ENCODE assay signal across 24 cellular contexts in the genomic region with DNA sequence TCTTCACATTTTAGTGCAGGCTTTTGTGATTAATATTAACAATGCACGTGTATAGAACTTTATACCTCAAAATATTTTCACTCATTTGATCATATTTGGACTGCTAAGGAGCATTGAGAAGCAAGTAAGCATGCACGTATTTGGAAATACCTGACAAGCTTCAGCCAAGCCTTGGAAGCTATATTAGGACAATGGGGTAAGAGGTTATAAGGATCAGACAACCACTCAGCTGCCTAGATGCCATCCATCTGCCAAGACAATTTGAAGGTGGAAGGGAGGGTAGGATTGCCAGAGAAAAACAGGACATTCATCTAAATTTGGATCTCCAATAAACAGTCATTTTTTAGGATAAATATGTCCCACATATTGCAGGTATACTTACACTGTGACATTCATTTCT.
DNase-seq lines count a peak whose midpoint lies in the region; ATAC-seq, FAIRE-seq and TF ChIP-seq lines count a peak whose summit lies in the region.
"Had no signal": no experiment of that assay in that cellular context is flagged by ENCODE, and none has a peak within 500 bp of the region (broad histone marks: within the 10 kb centered on the region; RNA-seq: fewer than 3 reads in every experiment).

No MANE protein-coding gene starts in this region.

- no peak for TF ChIP-seq POLR2A in H54 (IDR thresholded peaks at IDR 0.05; ENCODE audit: low read depth, low read length)

- H3K27ac Mint-ChIP-seq in activated naive CD4-positive, alpha-beta T cell treated with anti-CD3 and anti-CD28 coated beads for 36 hours: peak overlapping the region; percentile 94
- peak overlapping the region; percentile 99 for H3K27ac Mint-ChIP-seq in activated naive CD8-positive, alpha-beta T cell treated with anti-CD3 and anti-CD28 coated beads for 36 hours
- H3K27ac Mint-ChIP-seq in natural killer cell treated with Interleukin-12 subunit alpha and Interleukin-12 subunit beta and Interleukin-15 and Interleukin-18, amount 100 ng/mL, for 72 hours: peak overlapping the region; percentile 64 to 78
- H3K27ac Mint-ChIP-seq: memory B cell had no signal

- H3K79me2 ChIP-seq in MM.1S (ENCODE audit: low read length): no peaks in the 10 kb centered on the region

- no peak for FAIRE-seq in H54 (lab: Jason Lieb, UNC)
- FAIRE-seq: astrocyte, frontal cortex had no signal

- H3K9me2 ChIP-seq in MM.1S (replicated peaks; ENCODE audit: insufficient read depth, low read length): no peaks in the 10 kb centered on the region

- no peak overlapping the region for H2AFZ ChIP-seq in MM.1S (ENCODE audit: low read length)

- H3K4me1 ChIP-seq in MM.1S (ENCODE audit: low read length): peaks cover 12% of the 10 kb centered on the region
- H3K4me1 ChIP-seq: prostate gland, upper lobe of left lung had no signal

- H3K4me3 ChIP-seq in MM.1S (ENCODE audit: low read length): no peak overlapping the region
- H3K4me3 ChIP-seq: prostate gland, upper lobe of left lung had no signal

- ATAC-seq in GM18868 (IDR thresholded peaks at IDR 0.05; ENCODE audit: unreplicated experiment): peak; percentile 2
- no peak for ATAC-seq in natural killer cell treated with Interleukin-12 subunit alpha and Interleukin-12 subunit beta and Interleukin-15 and Interleukin-18, amount 100 ng/mL, for 72 hours
- ATAC-seq: left cardiac atrium; sciatic nerve; stimulated activated memory B cell treated with anti-CD40 and anti-IgM and Interleukin-4, amounts not matched to agents 10 μg/mL and 1 μg/mL and 100 μg/mL, for 72 hours had no signal

- no peak overlapping the region for H3K9ac ChIP-seq in MM.1S (ENCODE audit: low read length)

- no peak overlapping the region for H3K4me3 Mint-ChIP-seq in activated naive CD4-positive, alpha-beta T cell treated with anti-CD3 and anti-CD28 coated beads for 36 hours
- H3K4me3 Mint-ChIP-seq in activated naive CD8-positive, alpha-beta T cell treated with anti-CD3 and anti-CD28 coated beads for 36 hours: no peak overlapping the region
- peak overlapping the region; percentile 65 for H3K4me3 Mint-ChIP-seq in natural killer cell treated with Interleukin-12 subunit alpha and Interleukin-12 subunit beta and Interleukin-15 and Interleukin-18, amount 100 ng/mL, for 72 hours
- H3K4me3 Mint-ChIP-seq: CD14-positive monocyte; memory B cell; stimulated activated memory B cell treated with anti-CD40 and anti-IgM and Interleukin-4, amounts not matched to agents 10 μg/mL and 1 μg/mL and 100 μg/mL, for 72 hours had no signal

- CTCF ChIA-PET in activated naive CD4-positive, alpha-beta T cell treated with anti-CD3 and anti-CD28 coated beads for 36 hours (lab: Charles Lee): interaction anchor here (0.8 to 1.3 kb wide), 3 partner anchors 20 to 134 kb away, joined by 3 to 4 read pairs (median 3); no protein-coding TSS in a partner anchor

- H3K4me1 Mint-ChIP-seq in activated naive CD4-positive, alpha-beta T cell treated with anti-CD3 and anti-CD28 coated beads for 36 hours (ENCODE audit: low read depth): peaks cover 57% of the 10 kb centered on the region
- H3K4me1 Mint-ChIP-seq in activated naive CD8-positive, alpha-beta T cell treated with anti-CD3 and anti-CD28 coated beads for 36 hours: peaks cover 59% of the 10 kb centered on the region
- H3K4me1 Mint-ChIP-seq in natural killer cell treated with Interleukin-12 subunit alpha and Interleukin-12 subunit beta and Interleukin-15 and Interleukin-18, amount 100 ng/mL, for 72 hours (ENCODE audit: low read depth in 2 of 2): peaks cover 37 to 46% of the 10 kb centered on the region in 2 donors
- H3K4me1 Mint-ChIP-seq: memory B cell; stimulated activated memory B cell treated with anti-CD40 and anti-IgM and Interleukin-4, amounts not matched to agents 10 μg/mL and 1 μg/mL and 100 μg/mL, for 72 hours had no signal

- DNase-seq in activated naive CD4-positive, alpha-beta T cell treated with anti-CD3 and anti-CD28 coated beads for 36 hours: no peak
- DNase-seq in activated naive CD4-positive, alpha-beta T cell treated with anti-CD3 and anti-CD28 coated beads, Interleukin-2, amount 50 U/mL, for 16 hours: no peak
- no peak for DNase-seq in activated naive CD8-positive, alpha-beta T cell treated with anti-CD3 and anti-CD28 coated beads for 36 hours
- DNase-seq in natural killer cell treated with Interleukin-12 subunit alpha and Interleukin-12 subunit beta and Interleukin-15 and Interleukin-18, amount 100 ng/mL, for 72 hours (ENCODE audit: low spot score): no peak
- no peak for DNase-seq in MM.1S
- DNase-seq in H54 (ENCODE audit: insufficient read length, low spot score): no peak
- DNase-seq: caudate nucleus; left cardiac atrium; NCI-H1048; NCI-H1694; stimulated activated CD4-positive, alpha-beta T cell treated with anti-CD3 and anti-CD28 coated beads, Interleukin-12 subunit alpha, Interleukin-12 subunit beta, amount 100 ng/mL, for 4 hours; substantia nigra; upper lobe of left lung had no signal

- H4K20me1 ChIP-seq in MM.1S (ENCODE audit: insufficient read depth, low read length): no peaks in the 10 kb centered on the region

- no peaks in the 10 kb centered on the region for H3K27me3 ChIP-seq in MM.1S (replicated peaks; ENCODE audit: insufficient read depth, low read length)
- H3K27me3 ChIP-seq: neutrophil, upper lobe of left lung had no signal

- H3F3A ChIP-seq in MM.1S (ENCODE audit: insufficient read depth, low read length): no peaks in the 10 kb centered on the region

- no peaks in the 10 kb centered on the region for H3K36me3 ChIP-seq in MM.1S (replicated peaks; ENCODE audit: insufficient read depth, low read length)
- H3K36me3 ChIP-seq: neutrophil, prostate gland, upper lobe of left lung had no signal

- TF ChIP-seq CTCF in MM.1S (IDR thresholded peaks at IDR 0.05; ENCODE audit: low read length): no peak

- no peaks in the 10 kb centered on the region for H3K9me3 ChIP-seq in MM.1S (replicated peaks; ENCODE audit: insufficient read depth, low read length)
- H3K9me3 ChIP-seq: neutrophil, prostate gland, upper lobe of left lung had no signal

- peaks cover 2% of the 10 kb centered on the region for H3K36me3 Mint-ChIP-seq in activated naive CD4-positive, alpha-beta T cell treated with anti-CD3 and anti-CD28 coated beads for 36 hours (ENCODE audit: low read depth)
- H3K36me3 Mint-ChIP-seq in activated naive CD8-positive, alpha-beta T cell treated with anti-CD3 and anti-CD28 coated beads for 36 hours: peaks cover 9% of the 10 kb centered on the region
- peaks cover 8% of the 10 kb centered on the region for H3K36me3 Mint-ChIP-seq in natural killer cell treated with Interleukin-12 subunit alpha and Interleukin-12 subunit beta and Interleukin-15 and Interleukin-18, amount 100 ng/mL, for 72 hours
- H3K36me3 Mint-ChIP-seq: CD14-positive monocyte; memory B cell; stimulated activated memory B cell treated with anti-CD40 and anti-IgM and Interleukin-4, amounts not matched to agents 10 μg/mL and 1 μg/mL and 100 μg/mL, for 72 hours had no signal

- H3K27me3 Mint-ChIP-seq in activated naive CD4-positive, alpha-beta T cell treated with anti-CD3 and anti-CD28 coated beads for 36 hours (ENCODE audit: low read depth): no peaks in the 10 kb centered on the region
- no peaks in the 10 kb centered on the region for H3K27me3 Mint-ChIP-seq in activated naive CD8-positive, alpha-beta T cell treated with anti-CD3 and anti-CD28 coated beads for 36 hours
- no peaks in the 10 kb centered on the region for H3K27me3 Mint-ChIP-seq in natural killer cell treated with Interleukin-12 subunit alpha and Interleukin-12 subunit beta and Interleukin-15 and Interleukin-18, amount 100 ng/mL, for 72 hours
- H3K27me3 Mint-ChIP-seq: activated naive CD4-positive, alpha-beta T cell treated with anti-CD3 and anti-CD28 coated beads, Interleukin-2, amount 50 U/mL, for 24 hours; memory B cell; stimulated activated memory B cell treated with anti-CD40 and anti-IgM and Interleukin-4, amounts not matched to agents 10 μg/mL and 1 μg/mL and 100 μg/mL, for 72 hours had no signal

- intact Hi-C loops in activated naive CD4-positive, alpha-beta T cell treated with anti-CD3 and anti-CD28 coated beads for 36 hours (cut with micrococcal nuclease): loop anchor here (1.0 kb wide), 3 partner anchors 18 to 115 kb away; no protein-coding TSS in a partner anchor

- no peaks in the 10 kb centered on the region for H3K9me3 Mint-ChIP-seq in activated naive CD4-positive, alpha-beta T cell treated with anti-CD3 and anti-CD28 coated beads for 36 hours
- H3K9me3 Mint-ChIP-seq in activated naive CD8-positive, alpha-beta T cell treated with anti-CD3 and anti-CD28 coated beads for 36 hours: peaks cover 3% of the 10 kb centered on the region
- no peaks in the 10 kb centered on the region for H3K9me3 Mint-ChIP-seq in natural killer cell treated with Interleukin-12 subunit alpha and Interleukin-12 subunit beta and Interleukin-15 and Interleukin-18, amount 100 ng/mL, for 72 hours
- H3K9me3 Mint-ChIP-seq: activated naive CD4-positive, alpha-beta T cell treated with anti-CD3 and anti-CD28 coated beads, Interleukin-2, amount 50 U/mL, for 24 hours; memory B cell; stimulated activated memory B cell treated with anti-CD40 and anti-IgM and Interleukin-4, amounts not matched to agents 10 μg/mL and 1 μg/mL and 100 μg/mL, for 72 hours had no signal

- no peak overlapping the region for H3K4me2 ChIP-seq in MM.1S (ENCODE audit: low read depth, low read length)

- no peak overlapping the region for H3K27ac ChIP-seq in MM.1S (ENCODE audit: low read length)
- H3K27ac ChIP-seq: neutrophil, prostate gland, RWPE1, upper lobe of left lung had no signal
